In genomic region chr14:69049675-69050074, GRCh38 we compare ENCODE assay signal across 10 cellular contexts.
DNase-seq lines count a peak whose midpoint lies in the region; ATAC-seq and TF ChIP-seq lines count a peak whose summit lies in the region.
"Had no signal": no experiment of that assay in that cellular context is flagged by ENCODE, and none has a peak within 500 bp of the region (broad histone marks: within the 10 kb centered on the region; RNA-seq: fewer than 3 reads in every experiment).

No MANE protein-coding gene starts in this region.

- H2AFZ ChIP-seq in osteoblast (ENCODE audit: low read length): no peak overlapping the region

- peaks cover 20% of the 10 kb centered on the region for H3K36me3 ChIP-seq in osteoblast (ENCODE audit: insufficient read depth, low read length)

- H3K27ac ChIP-seq in osteoblast (ENCODE audit: low read depth, low read length): peak overlapping the region; percentile 63

- H3K4me1 ChIP-seq in osteoblast (ENCODE audit: insufficient read depth, low read length): peaks cover 46% of the 10 kb centered on the region

- no peaks in the 10 kb centered on the region for H3K27me3 ChIP-seq in osteoblast (ENCODE audit: insufficient read depth, low read length)

- H3K9me3 ChIP-seq in osteoblast (ENCODE audit: low read depth, low read length): no peaks in the 10 kb centered on the region

- CTCF ChIA-PET in AG04449 (lab: Yijun Ruan, JAX): interaction anchor here (1.4 kb wide), 1 partner anchor 79 kb away, joined by 4 read pairs; no protein-coding TSS in a partner anchor

- TF ChIP-seq CTCF in AG04449 (IDR thresholded peaks at IDR 0.05; ENCODE audit: insufficient read depth, low read length, missing control alignments) (no peak), fibroblast of mammary gland (conservative IDR thresholded peaks at IDR 0.05; ENCODE audit: control insufficient read depth, insufficient read depth, low read depth, low read length) (no peak), osteoblast (IDR thresholded peaks at IDR 0.05; ENCODE audit: extremely low read depth, low read depth, low read length) (no peak)

- H3K4me3 ChIP-seq in AG04449 (ENCODE audit: low read depth, low read length) (no peak overlapping the region), fibroblast of mammary gland (ENCODE audit: control insufficient read depth, low read depth, low read length) (no peak overlapping the region), osteoblast (ENCODE audit: insufficient read depth, low read length) (no peak overlapping the region)

- H3K4me2 ChIP-seq in osteoblast (ENCODE audit: insufficient read depth, low read length): no peak overlapping the region

- ATAC-seq in HG03097 (IDR thresholded peaks at IDR 0.05; ENCODE audit: low FRiP score, unreplicated experiment) (no peak), HG03439 (IDR thresholded peaks at IDR 0.05; ENCODE audit: unreplicated experiment) (no peak)

- H3K79me2 ChIP-seq in osteoblast (ENCODE audit: insufficient read depth, low read length): peaks cover 20% of the 10 kb centered on the region

- POLR2A ChIA-PET in AG04449 (lab: Yijun Ruan, JAX): interaction anchor here (1.0 to 1.2 kb wide), 2 partner anchors 44 to 72 kb away, joined by 3 to 5 read pairs; no protein-coding TSS in a partner anchor

- peak; percentile 46 for DNase-seq in AG04449 (ENCODE audit: low read depth, low spot score)
- DNase-seq in NCI-H82 (lab: John Stamatoyannopoulos, UW): peak; percentile 59
- peak; percentile 88 for DNase-seq in fibroblast of mammary gland (ENCODE audit: low read depth)
- DNase-seq in osteoblast (ENCODE audit: insufficient read length, low spot score, missing footprints): peak; percentile 88
- no peak for DNase-seq in A172 (ENCODE audit: low spot score)
- no peak for DNase-seq in activated CD4-positive, alpha-beta T cell treated with anti-CD3 and anti-CD28 coated beads for 48 hours
- DNase-seq: NCI-H1105 treated with DMSO at 0.1 percent for 48 hours, small intestine had no signal

- no peaks in the 10 kb centered on the region for H4K20me1 ChIP-seq in osteoblast (ENCODE audit: insufficient read depth, low read length)

Comparison
In these comparisons a context has a peak if more than half of its experiments do, and no peak if none do; other contexts are left out.
1. DNase-seq: peak in AG04449 (single experiment), NCI-H82 (single experiment), fibroblast of mammary gland (single experiment) and osteoblast (single experiment); none in A172 (single experiment) and activated CD4-positive, alpha-beta T cell treated with anti-CD3 and anti-CD28 coated beads for 48 hours (single experiment).